8 cellular contexts compared by ENCODE assay signal in genomic region chr5:83077662-83078261, GRCh38. TPM values are rescaled to one million over a fixed set of nuclear protein-coding genes. Genes with fewer than 3 reads are reported as not detected.
DNase-seq lines count a peak whose midpoint lies in the region; ATAC-seq, FAIRE-seq and TF ChIP-seq lines count a peak whose summit lies in the region.

No MANE protein-coding gene starts in this region.

- H3K79me2 ChIP-seq in SK-N-SH (ENCODE audit: insufficient read depth) = peaks cover 73% of the 10 kb centered on the region
- peaks cover 21 to 58% of the 10 kb centered on the region in 2 experiments for H3K79me2 ChIP-seq in H1 (ENCODE audit: control insufficient read depth in 1 of 2, insufficient read depth in 2 of 2, low read length in 2 of 2)

- POLR2A ChIA-PET in SK-N-SH (lab: Yijun Ruan, JAX) (interaction anchor here (0.7 to 1.7 kb wide), 2 partner anchors 42 to 219 kb away, joined by 4 to 11 read pairs; no protein-coding TSS in a partner anchor), H1 (lab: Charles Lee; ENCODE audit: partially characterized antibody) (interaction anchor here (0.6 to 2.3 kb wide), 21 partner anchors 11 to 397 kb away, joined by 3 to 10 read pairs (median 4); partner anchors contain the start of gene VCAN)

- H4K20me1 ChIP-seq in SK-N-SH (ENCODE audit: insufficient read depth) (peaks cover 10% of the 10 kb centered on the region; the same call in 1 of the 2 replicates), H1 (replicated peaks in 1 of 2; ENCODE audit: control insufficient read depth in 1 of 2, insufficient read depth in 2 of 2, low read length in 2 of 2) (no peaks in the 10 kb centered on the region)

- H3K18ac ChIP-seq in H1 (ENCODE audit: extremely low read depth, low read length) = peak overlapping the region; percentile 61; the same call in 1 of the 2 replicates

- H2BK5ac ChIP-seq in H1 (ENCODE audit: low read depth, low read length) = peak overlapping the region; percentile 20

- H3K4me3 Mint-ChIP-seq in naive B cell = peak overlapping the region; percentile 95 to 100 (median 98)

- peaks cover 10 to 14% of the 10 kb centered on the region in 2 donors for H3K36me3 Mint-ChIP-seq in naive B cell

- DNase-seq in AG09309 (ENCODE audit: low read depth) (no peak), SK-N-SH (no peak), H1 (ENCODE audit: low read depth in 1 of 2, low spot score in 2 of 2) (peak in 1 of 2 experiments; percentile 67), naive B cell (no peak), NCI-H2107 (lab: John Stamatoyannopoulos, UW) (no peak)

- H4K91ac ChIP-seq in H1 (replicated peaks; ENCODE audit: insufficient read length, low read length) = no peak overlapping the region

- no peaks in the 10 kb centered on the region; the same call in 1 of the 2 replicates for H3K79me1 ChIP-seq in H1 (ENCODE audit: low read depth, low read length)

- H3K9ac ChIP-seq in SK-N-SH (peak overlapping the region; percentile 93), H1 (replicated peaks in 1 of 4; ENCODE audit: extremely low read depth in 1 of 4, low read depth in 3 of 4, low read length in 3 of 4) (peak overlapping the region; percentile 77 to 89 (median 83))

- H2AFZ ChIP-seq in SK-N-SH (ENCODE audit: low read depth) = peak overlapping the region; percentile 96
- peak overlapping the region; percentile 72 for H2AFZ ChIP-seq in H1 (ENCODE audit: low read length)

- H3K4me2 ChIP-seq in SK-N-SH (peak overlapping the region; percentile 88), H1 (ENCODE audit: insufficient read depth in 1 of 2, low read depth in 2 of 2, low read length in 2 of 2) (peak overlapping the region; percentile 73 to 76)

- H3K14ac ChIP-seq in H1 (ENCODE audit: insufficient read length) = no peak overlapping the region

- H3K4me1 ChIP-seq in SK-N-SH (ENCODE audit: control insufficient read depth in 1 of 2, insufficient read depth in 2 of 2, low read depth in 1 of 2, low read length in 1 of 2) = peaks cover 9 to 12% of the 10 kb centered on the region in 2 experiments; a peak in 3 of 4 replicates
- 0 out of 7 replicates have a peak, but pooled peaks cover 0 to 4% (median 0%) of the 10 kb centered on the region in 4 experiments for H3K4me1 ChIP-seq in H1 (replicated peaks in 1 of 4; ENCODE audit: control insufficient read depth in 3 of 4, insufficient read depth in 4 of 4, low read length in 3 of 4)

- H2BK12ac ChIP-seq in H1 (ENCODE audit: low read depth, low read length) = peak overlapping the region; percentile 91; the same call in 1 of the 2 replicates

- peak; percentile 4; the same call in 1 of the 2 replicates for TF ChIP-seq RAD21 in SK-N-SH (IDR thresholded peaks at IDR 0.05; ENCODE audit: low read length)
- no peak; a peak in 2 of 4 replicates for TF ChIP-seq RAD21 in H1 (IDR thresholded peaks at IDR 0.05 in 1 of 2, conservative IDR thresholded peaks at IDR 0.05 in 1 of 2; ENCODE audit: low read depth in 2 of 2, low read length in 2 of 2)

- ATAC-seq in GM18870 (IDR thresholded peaks at IDR 0.05; ENCODE audit: unreplicated experiment) (peak; percentile 0), HG03103 (IDR thresholded peaks at IDR 0.05; ENCODE audit: low read depth, unreplicated experiment) (peak; percentile 8), naive B cell (ENCODE audit: low read depth in 2 of 2) (peak; percentile 1), esophagus mucosa (no peak)

- TF ChIP-seq CTCF in AG09309 (IDR thresholded peaks at IDR 0.05; ENCODE audit: control insufficient read depth, insufficient read depth, low read depth, low read length, missing control alignments) (no peak), SK-N-SH (IDR thresholded peaks at IDR 0.05) (no peak), H1 (IDR thresholded peaks at IDR 0.05; ENCODE audit: control extremely low read depth in 1 of 3, insufficient read depth in 1 of 3, low read depth in 1 of 3, low read length in 3 of 3) (no peak)

- peak overlapping the region; percentile 96 to 99 (median 98) for H3K27ac Mint-ChIP-seq in naive B cell

- no peak overlapping the region for H2BK20ac ChIP-seq in H1 (ENCODE audit: low read length)

- H3K27ac ChIP-seq in SK-N-SH (ENCODE audit: low read depth in 2 of 2, low read length in 1 of 2) = peak overlapping the region; percentile 87 to 89
- peak overlapping the region; percentile 91 for H3K27ac ChIP-seq in H1 (ENCODE audit: low read depth, low read length)

- peak overlapping the region; percentile 84 for H4K5ac ChIP-seq in H1 (ENCODE audit: insufficient read length, low read depth, low read length)

- TF ChIP-seq EP300 in SK-N-SH (IDR thresholded peaks at IDR 0.05; ENCODE audit: borderline replicate concordance in 1 of 2, low read depth in 1 of 2, low read length in 1 of 2) (no peak), H1 (IDR thresholded peaks at IDR 0.05; ENCODE audit: borderline replicate concordance in 1 of 2, low read depth in 2 of 2, low read length in 2 of 2) (no peak)

- H3K4ac ChIP-seq in H1 (replicated peaks; ENCODE audit: insufficient read length, low read depth, low read length) = no peak overlapping the region

- peak in 1 of 2 experiments; percentile 66; a peak in 2 of 3 replicates for TF ChIP-seq POLR2A in H1 (IDR thresholded peaks at IDR 0.05; ENCODE audit: control extremely low read depth in 1 of 2, low read depth in 2 of 2, low read length in 2 of 2)

- H3K23ac ChIP-seq in H1 (ENCODE audit: insufficient read length) = no peak overlapping the region

- H3K4me3 ChIP-seq in AG09309 (ENCODE audit: control insufficient read depth, low read depth, low read length) = peak overlapping the region; percentile 90
- peak overlapping the region; percentile 84 to 97 for H3K4me3 ChIP-seq in SK-N-SH (ENCODE audit: low read depth in 2 of 2, low read length in 1 of 2)
- H3K4me3 ChIP-seq in H1 (ENCODE audit: extremely low read depth in 1 of 4, insufficient read depth in 2 of 4, low read depth in 3 of 4, low read length in 4 of 4) = peak overlapping the region; percentile 65 to 99 (median 94)

- H3K9me2 ChIP-seq in SK-N-SH = no peaks in the 10 kb centered on the region

- H2AK5ac ChIP-seq in H1 (ENCODE audit: low read depth, low read length) = no peak overlapping the region

- peaks cover 4% of the 10 kb centered on the region for H3F3A ChIP-seq in SK-N-SH (replicated peaks; ENCODE audit: insufficient read depth)

- H3K4me1 Mint-ChIP-seq in naive B cell = peaks cover 31 to 57% (median 41%) of the 10 kb centered on the region in 3 donors

- WGBS in SK-N-SH (ENCODE audit: low lambda C conversion rate) = 4% methylated on average over 14 of the region's 14 CpGs
- WGBS in H1 (ENCODE audit: extremely low coverage in 1 of 2, insufficient coverage in 1 of 2, insufficient read length in 1 of 2, insufficient replicate concordance in 2 of 2, low coverage in 1 of 2, low lambda C conversion rate in 2 of 2, missing lambda C conversion rate in 1 of 2), 2 experiments = 5% methylated on average over 14 of the region's 14 CpGs; no CpG with 5 or more reads in 1 of the 2 experiments

- H3K36me3 ChIP-seq in SK-N-SH (replicated peaks in 1 of 2; ENCODE audit: control insufficient read depth in 1 of 2, insufficient read depth in 2 of 2, low read length in 1 of 2) (peaks cover 8 to 16% of the 10 kb centered on the region in 2 experiments), H1 (ENCODE audit: control insufficient read depth in 2 of 4, insufficient read depth in 4 of 4, low read length in 3 of 4) (no peaks in the 10 kb centered on the region; a peak in 2 of 8 replicates)

- no peak overlapping the region for H2BK120ac ChIP-seq in H1 (replicated peaks; ENCODE audit: low read depth, low read length)

- H4K8ac ChIP-seq in H1 (ENCODE audit: extremely low read depth, insufficient read depth, low read length) = peak overlapping the region; percentile 96; the same call in 1 of the 2 replicates

- peaks cover 4% of the 10 kb centered on the region; the same call in 1 of the 2 replicates for H3K23me2 ChIP-seq in H1 (ENCODE audit: low read depth, low read length)

- H3K9me3 ChIP-seq in SK-N-SH (no peaks in the 10 kb centered on the region), H1 (ENCODE audit: insufficient read depth in 2 of 2, low read depth in 1 of 2, low read length in 1 of 2) (no peaks in the 10 kb centered on the region)

- H3K56ac ChIP-seq in H1 (replicated peaks; ENCODE audit: insufficient read length, low read depth, low read length) = peak overlapping the region; percentile 50

- CTCF ChIA-PET in SK-N-SH (lab: Yijun Ruan, JAX) (no interaction called here), H1 (lab: Charles Lee; ENCODE audit: partially characterized antibody) (interaction anchor here (1.4 to 1.5 kb wide), 2 partner anchors 16 to 30 kb away, joined by 3 read pairs; no protein-coding TSS in a partner anchor)

- FAIRE-seq in H1 (lab: Jason Lieb, UNC) = peak; percentile 68

- no peaks in the 10 kb centered on the region for H3K27me3 Mint-ChIP-seq in naive B cell

- no peak overlapping the region for H2BK15ac ChIP-seq in H1 (ENCODE audit: low read length)

- H3K27me3 ChIP-seq in SK-N-SH (ENCODE audit: insufficient read depth) (no peaks in the 10 kb centered on the region), H1 (replicated peaks in 1 of 4; ENCODE audit: control insufficient read depth in 3 of 4, extremely low read depth in 1 of 4, insufficient read depth in 3 of 4, low read length in 3 of 4) (no peaks in the 10 kb centered on the region)

- no peaks in the 10 kb centered on the region for H3K9me3 Mint-ChIP-seq in naive B cell

RNA-seq across cellular contexts. Expression of gene XRCC4, which starts 0.4 kb away (rescaled TPM):
- polyA plus RNA-seq in SK-N-SH (2012; rRNA removed) = 1.8 and 2.4 TPM in 2 replicates
- polyA plus RNA-seq in SK-N-SH (2012; cell fraction: cytosol; rRNA removed) = 3.7 and 6.8 TPM in 2 replicates
- 0.65 and 1.3 TPM in 2 replicates for polyA plus RNA-seq in SK-N-SH (2012; cell fraction: nucleus; rRNA removed)
- total RNA-seq in H1 (2021; fragmentation: NEBNext Ultra II Directional; extraction: Animal tissue kit (Norgen Biotek cat#: 25700)) = 7.3 and 8.3 TPM in 2 replicates
- polyA plus RNA-seq in H1 (2011; rRNA removed) = 1.2 and 3.0 TPM in 2 replicates
- 4.6 TPM for polyA plus RNA-seq in H1 (2011; cell fraction: cytosol; rRNA removed)
- polyA plus RNA-seq in H1 (2011; cell fraction: nucleus; rRNA removed) = 0.64 TPM
- 5.5 to 11.5 TPM (median 6.3 TPM) in 4 replicates for polyA plus RNA-seq in H1 (2012, experiment 1 of 2)
- polyA plus RNA-seq in H1 (2012, experiment 2 of 2) = 2.0 TPM
- 11.0 TPM for polyA plus RNA-seq in H1 (2013, experiment 1 of 2)
- 11.2 TPM for polyA plus RNA-seq in H1 (2013, experiment 2 of 2)
- 0.95 and 3.2 TPM in 2 replicates for polyA minus RNA-seq in H1 (2011; rRNA and poly(A)+ RNA removed)
- polyA minus RNA-seq in H1 (2011; cell fraction: cytosol; rRNA and poly(A)+ RNA removed) = not detected
- polyA minus RNA-seq in H1 (2011; cell fraction: nucleus; rRNA and poly(A)+ RNA removed) = 10.2 TPM
- 1 to 10 TPM; 7.8 to 9.9 (median 9.3) TPM for polyA plus RNA-seq in naive B cell (ENCODE audit: low read depth in 6 of 6)
- total RNA-seq in esophagus mucosa = 6.2 TPM

RNA-seq across cellular contexts. Expression of gene TMEM167A, which starts 0.6 kb away (rescaled TPM):
- 23.7 and 38.2 TPM in 2 replicates for polyA plus RNA-seq in SK-N-SH (2012; rRNA removed)
- 48.6 and 78.5 TPM in 2 replicates for polyA plus RNA-seq in SK-N-SH (2012; cell fraction: cytosol; rRNA removed)
- polyA plus RNA-seq in SK-N-SH (2012; cell fraction: nucleus; rRNA removed) = 8.2 and 22.3 TPM in 2 replicates
- total RNA-seq in H1 (2021; fragmentation: NEBNext Ultra II Directional; extraction: Animal tissue kit (Norgen Biotek cat#: 25700)) = 164 and 178 TPM in 2 replicates
- polyA plus RNA-seq in H1 (2011; rRNA removed) = 30.2 and 50.6 TPM in 2 replicates
- 58.1 TPM for polyA plus RNA-seq in H1 (2011; cell fraction: cytosol; rRNA removed)
- 12.7 TPM for polyA plus RNA-seq in H1 (2011; cell fraction: nucleus; rRNA removed)
- 68.3 to 145 TPM (median 73.8 TPM) in 4 replicates for polyA plus RNA-seq in H1 (2012, experiment 1 of 2)
- 16.6 TPM for polyA plus RNA-seq in H1 (2012, experiment 2 of 2)
- polyA plus RNA-seq in H1 (2013, experiment 1 of 2) = 65.5 TPM
- polyA plus RNA-seq in H1 (2013, experiment 2 of 2) = 70.9 TPM
- polyA minus RNA-seq in H1 (2011; rRNA and poly(A)+ RNA removed) = 46.0 and 54.7 TPM in 2 replicates
- 41.5 TPM for polyA minus RNA-seq in H1 (2011; cell fraction: cytosol; rRNA and poly(A)+ RNA removed)
- 61.4 TPM for polyA minus RNA-seq in H1 (2011; cell fraction: nucleus; rRNA and poly(A)+ RNA removed)
- 10 to 100 TPM; 50.8 to 88.1 (median 60.9) TPM for polyA plus RNA-seq in naive B cell (ENCODE audit: low read depth in 6 of 6)
- total RNA-seq in esophagus mucosa = 48.6 TPM
